10 cellular contexts compared by ENCODE assay signal in the genomic region with DNA sequence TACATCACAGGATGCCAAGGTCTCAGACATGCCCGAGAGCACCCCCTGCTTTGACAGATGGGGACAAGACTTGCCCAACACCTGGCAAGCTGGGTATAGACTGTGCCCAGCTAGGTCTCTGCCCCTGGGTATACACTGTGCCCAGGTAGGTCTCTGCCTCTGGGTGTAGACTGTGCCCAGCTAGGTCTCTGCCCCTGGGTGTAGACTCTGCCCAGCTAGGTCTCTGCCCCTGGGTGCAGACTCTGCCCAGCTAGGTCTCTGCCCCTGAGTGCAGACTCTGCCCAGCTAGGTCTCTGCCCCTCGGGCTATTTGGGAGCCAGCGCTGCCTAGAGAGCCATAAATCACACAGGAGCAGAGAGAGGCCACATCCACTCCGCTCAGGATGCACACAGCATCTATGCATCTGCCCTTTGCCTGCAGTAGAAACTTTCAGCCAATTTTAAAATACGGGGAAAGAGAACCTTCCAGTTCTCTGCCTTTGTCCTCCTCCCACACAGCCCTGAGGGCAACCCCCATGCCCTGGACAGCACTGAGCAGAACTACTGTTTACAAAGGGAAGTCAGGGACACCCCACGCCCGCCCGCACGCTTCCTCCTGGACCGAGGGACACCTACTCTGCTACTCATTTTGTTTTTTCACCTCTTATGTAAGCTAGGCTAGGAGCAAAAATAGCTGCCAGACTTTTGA.
DNase-seq lines count a peak whose midpoint lies in the region; ATAC-seq and TF ChIP-seq lines count a peak whose summit lies in the region.
"Had no signal": no experiment of that assay in that cellular context is flagged by ENCODE, and none has a peak within 500 bp of the region (broad histone marks: within the 10 kb centered on the region; RNA-seq: fewer than 3 reads in every experiment).

No MANE protein-coding gene starts in this region.

- H3K36me3 ChIP-seq in gastroesophageal sphincter, result peaks cover 0 to 7% of the 10 kb centered on the region in 2 donors
- no peaks in the 10 kb centered on the region for H3K36me3 ChIP-seq in trophoblast cell (ENCODE audit: control insufficient read depth in 1 of 2, insufficient read depth in 2 of 2, low read length in 2 of 2)

- H3K4ac ChIP-seq in trophoblast cell (ENCODE audit: low read depth, low read length), result no peak overlapping the region

- no peaks in the 10 kb centered on the region for H3K27me3 Mint-ChIP-seq in T-helper 2 cell treated with Interferon-gamma antibody and Interleukin-4, amounts not matched to agents 5 μg/mL and 100 μg/mL, for 36 hours (ENCODE audit: low read depth)
- no peaks in the 10 kb centered on the region for H3K27me3 Mint-ChIP-seq in T-cell

- no peak overlapping the region for H2BK5ac ChIP-seq in trophoblast cell (ENCODE audit: low read depth, low read length, poor library complexity)

- H3K18ac ChIP-seq in trophoblast cell (ENCODE audit: low read length), result no peak overlapping the region

- ATAC-seq in T-cell (replicated peaks in 1 of 4) (peak in 3 of 4 experiments; percentile 19 to 33 (median 20)), gastroesophageal sphincter (peak; percentile 32), HG02759 (IDR thresholded peaks at IDR 0.05; ENCODE audit: unreplicated experiment) (no peak), GM19463 (IDR thresholded peaks at IDR 0.05; ENCODE audit: unreplicated experiment) (no peak)

- H4K12ac ChIP-seq in trophoblast cell (ENCODE audit: low read depth, low read length), result no peak overlapping the region

- H2AK5ac ChIP-seq in trophoblast cell (ENCODE audit: low read length), result no peak overlapping the region

- H3K4me1 Mint-ChIP-seq in T-helper 2 cell treated with Interferon-gamma antibody and Interleukin-4, amounts not matched to agents 5 μg/mL and 100 μg/mL, for 36 hours (ENCODE audit: low read depth), result peaks cover 48% of the 10 kb centered on the region
- H3K4me1 Mint-ChIP-seq in T-cell, result peaks cover 79 to 84% (median 83%) of the 10 kb centered on the region in 3 donors

- no peak overlapping the region for H3K4me3 ChIP-seq in gastroesophageal sphincter
- H3K4me3 ChIP-seq in trophoblast cell (ENCODE audit: low read depth, low read length), result no peak overlapping the region

- DNase-seq in T-helper 2 cell treated with Interferon-gamma antibody and Interleukin-4, amounts not matched to agents 5 μg/mL and 100 μg/mL, for 36 hours (ENCODE audit: low spot score), result no peak
- DNase-seq in T-helper 2 cell, result no peak
- no peak for DNase-seq in T-cell
- DNase-seq in trophoblast cell, result peak; percentile 43 to 62
- DNase-seq in HEK293T (ENCODE audit: extremely low spot score), result no peak
- DNase-seq: HFFc6, OCI-M1 had no signal

- peaks cover 7% of the 10 kb centered on the region for H3K27me3 ChIP-seq in gastroesophageal sphincter
- no peaks in the 10 kb centered on the region for H3K27me3 ChIP-seq in trophoblast cell (ENCODE audit: insufficient read depth, low read length)

- no peak for TF ChIP-seq POLR2A in gastroesophageal sphincter (IDR thresholded peaks at IDR 0.05)

- POLR2A ChIA-PET in T-cell (lab: Charles Lee), result interaction anchor here in 1 of 2 donors (1.0 kb wide), 1 partner anchor 12 kb away, joined by 9 read pairs; no protein-coding TSS in a partner anchor
- POLR2A ChIA-PET in HEK293T (lab: Yijun Ruan, JAX), result no interaction called here

- H2AFZ ChIP-seq in trophoblast cell (ENCODE audit: insufficient read depth, low read length, poor library complexity), result no peak overlapping the region

- peak overlapping the region; percentile 76 for H3K27ac Mint-ChIP-seq in T-helper 2 cell treated with Interferon-gamma antibody and Interleukin-4, amounts not matched to agents 5 μg/mL and 100 μg/mL, for 36 hours
- peak overlapping the region; percentile 96 to 98 for H3K27ac Mint-ChIP-seq in T-cell
- H3K27ac Mint-ChIP-seq: HFFc6 had no signal

- peak overlapping the region; percentile 10 for H3K4me3 Mint-ChIP-seq in T-helper 2 cell treated with Interferon-gamma antibody and Interleukin-4, amounts not matched to agents 5 μg/mL and 100 μg/mL, for 36 hours
- peak overlapping the region in 1 of 3 donors; percentile 75 for H3K4me3 Mint-ChIP-seq in T-cell
- H3K4me3 Mint-ChIP-seq: HFFc6 had no signal

- no peak overlapping the region for H4K8ac ChIP-seq in trophoblast cell (ENCODE audit: low read depth, low read length)

- H3K36me3 Mint-ChIP-seq in T-helper 2 cell treated with Interferon-gamma antibody and Interleukin-4, amounts not matched to agents 5 μg/mL and 100 μg/mL, for 36 hours (ENCODE audit: low read depth), result peaks cover 49% of the 10 kb centered on the region
- H3K36me3 Mint-ChIP-seq in T-cell, result peaks cover 42% of the 10 kb centered on the region

- no peaks in the 10 kb centered on the region for H3K9me3 ChIP-seq in gastroesophageal sphincter
- no peaks in the 10 kb centered on the region for H3K9me3 ChIP-seq in trophoblast cell (ENCODE audit: insufficient read depth, low read depth, low read length)

- no peak overlapping the region for H3K4me2 ChIP-seq in trophoblast cell (ENCODE audit: low read length)

- no peaks in the 10 kb centered on the region for H3K79me1 ChIP-seq in trophoblast cell (ENCODE audit: low read length)

- H2BK120ac ChIP-seq in trophoblast cell (ENCODE audit: insufficient read depth, low read length, poor library complexity), result no peak overlapping the region

- TF ChIP-seq CTCF in gastroesophageal sphincter (IDR thresholded peaks at IDR 0.05), result no peak

- CTCF ChIA-PET in T-cell (lab: Charles Lee), result interaction anchor here in 1 of 2 donors (0.6 kb wide), 1 partner anchor 579 kb away, joined by 4 read pairs; no protein-coding TSS in a partner anchor
- CTCF ChIA-PET in HEK293T (lab: Yijun Ruan, JAX), result interaction anchor here (0.8 kb wide), 1 partner anchor 9 kb away, joined by 6 read pairs; no protein-coding TSS in a partner anchor

- H3K9me3 Mint-ChIP-seq in T-helper 2 cell treated with Interferon-gamma antibody and Interleukin-4, amounts not matched to agents 5 μg/mL and 100 μg/mL, for 36 hours, result no peaks in the 10 kb centered on the region
- H3K9me3 Mint-ChIP-seq in T-cell, result no peaks in the 10 kb centered on the region
- H3K9me3 Mint-ChIP-seq: HFFc6 had no signal

- H3K4me1 ChIP-seq in gastroesophageal sphincter, result peaks cover 0 to 26% (median 0%) of the 10 kb centered on the region in 3 donors
- peaks cover 3 to 6% of the 10 kb centered on the region in 2 experiments for H3K4me1 ChIP-seq in trophoblast cell (ENCODE audit: control insufficient read depth in 1 of 2, insufficient read depth in 2 of 2, low read length in 2 of 2)

- no peak overlapping the region for H3K27ac ChIP-seq in gastroesophageal sphincter
- H3K27ac ChIP-seq in trophoblast cell (ENCODE audit: low read depth, low read length), result no peak overlapping the region

- no peak overlapping the region for H3K9ac ChIP-seq in trophoblast cell (ENCODE audit: low read length)

- no peak overlapping the region for H2BK12ac ChIP-seq in trophoblast cell (ENCODE audit: low read length)

- no peak overlapping the region for H4K91ac ChIP-seq in trophoblast cell (ENCODE audit: low read depth, low read length)

- TF ChIP-seq EP300 in gastroesophageal sphincter (IDR thresholded peaks at IDR 0.05), result no peak

- H3K14ac ChIP-seq in trophoblast cell (ENCODE audit: low read length), result no peak overlapping the region

- WGBS in gastroesophageal sphincter (ENCODE audit: low coverage in 1 of 2), 2 donors, result 38 to 65% methylated on average over 3 to 6 of the region's 10 CpGs
- no CpG with 5 or more reads among the region's 10 CpGs for WGBS in trophoblast cell (ENCODE audit: extremely low coverage, insufficient coverage, insufficient read length)

- H3K79me2 ChIP-seq in trophoblast cell (ENCODE audit: control insufficient read depth, insufficient read depth, low read length, poor library complexity), result no peaks in the 10 kb centered on the region

- no peak overlapping the region for H3K23ac ChIP-seq in trophoblast cell (ENCODE audit: low read length)

TF ChIP-seq in HEK293T, 16 proteins besides CTCF, POLR2A, EP300 and RAD21:
- TF ChIP-seq HDGF (IDR thresholded peaks at IDR 0.05; ENCODE audit: borderline replicate concordance) (no peak), ZNF384 (IDR thresholded peaks at IDR 0.05) (no peak), FOXK2 (IDR thresholded peaks at IDR 0.05) (no peak), TARDBP (IDR thresholded peaks at IDR 0.05) (no peak), CTBP1 (IDR thresholded peaks at IDR 0.05; ENCODE audit: borderline replicate concordance) (no peak), NFRKB (IDR thresholded peaks at IDR 0.05) (no peak), ARNT (IDR thresholded peaks at IDR 0.05) (no peak), FOXM1 (IDR thresholded peaks at IDR 0.05; ENCODE audit: borderline replicate concordance) (no peak), SUZ12 (IDR thresholded peaks at IDR 0.05) (no peak), FOXA1 (IDR thresholded peaks at IDR 0.05) (no peak)
- TF ChIP-seq, protein P1, sequence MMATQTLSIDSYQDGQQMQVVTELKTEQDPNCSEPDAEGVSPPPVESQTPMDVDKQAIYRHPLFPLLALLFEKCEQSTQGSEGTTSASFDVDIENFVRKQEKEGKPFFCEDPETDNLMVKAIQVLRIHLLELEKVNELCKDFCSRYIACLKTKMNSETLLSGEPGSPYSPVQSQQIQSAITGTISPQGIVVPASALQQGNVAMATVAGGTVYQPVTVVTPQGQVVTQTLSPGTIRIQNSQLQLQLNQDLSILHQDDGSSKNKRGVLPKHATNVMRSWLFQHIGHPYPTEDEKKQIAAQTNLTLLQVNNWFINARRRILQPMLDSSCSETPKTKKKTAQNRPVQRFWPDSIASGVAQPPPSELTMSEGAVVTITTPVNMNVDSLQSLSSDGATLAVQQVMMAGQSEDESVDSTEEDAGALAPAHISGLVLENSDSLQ (IDR thresholded peaks at IDR 0.05), result no peak

Comparison
In these comparisons a context has a peak if more than half of its experiments do, and no peak if none do; other contexts are left out.
1. DNase-seq: peak in trophoblast cell (2 of 2); none in T-helper 2 cell treated with Interferon-gamma antibody and Interleukin-4, amounts not matched to agents 5 μg/mL and 100 μg/mL, for 36 hours (single experiment), T-helper 2 cell (0 of 5), T-cell (0 of 34) and HEK293T (single experiment).
2. ATAC-seq: peak in T-cell (3 of 4) and gastroesophageal sphincter (single experiment); none in HG02759 (single experiment) and GM19463 (single experiment).